ENCODE assay signal across 24 cellular contexts in the genomic region with DNA sequence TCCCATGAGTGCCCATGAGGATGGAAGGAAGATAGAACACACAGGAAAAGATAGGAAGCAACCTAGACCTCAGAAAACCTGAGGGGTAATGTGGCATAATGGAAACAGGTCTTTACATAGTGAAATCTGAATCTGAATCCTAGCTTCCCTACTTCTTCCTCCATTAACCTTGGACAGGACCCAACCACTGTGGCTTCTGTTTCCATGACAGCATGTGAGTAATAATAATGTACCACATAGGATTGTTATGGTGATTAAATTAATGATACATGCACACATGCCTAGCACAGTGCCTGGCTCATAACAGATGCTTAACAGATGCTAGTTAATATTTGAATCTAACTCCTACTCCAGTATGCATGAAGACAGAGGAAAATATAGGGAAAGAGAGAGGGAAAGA. TPM values are rescaled to one million over a fixed set of nuclear protein-coding genes. Genes with fewer than 3 reads are reported as not detected.
DNase-seq lines count a peak whose midpoint lies in the region; ATAC-seq, FAIRE-seq and TF ChIP-seq lines count a peak whose summit lies in the region.
"Had no signal": no experiment of that assay in that cellular context is flagged by ENCODE, and none has a peak within 500 bp of the region (broad histone marks: within the 10 kb centered on the region; RNA-seq: fewer than 3 reads in every experiment).

No MANE protein-coding gene starts in this region.

- H3K9me3 Mint-ChIP-seq in activated CD4-positive, alpha-beta memory T cell treated with anti-CD3 and anti-CD28 coated beads, Interleukin-2, amount 10 ng/mL, durations not matched to agents 7 days and 5 days: no peaks in the 10 kb centered on the region

- no peaks in the 10 kb centered on the region for H4K20me1 ChIP-seq in GM23248 (ENCODE audit: insufficient read depth)
- H4K20me1 ChIP-seq: BLaER1 had no signal

- peak overlapping the region; percentile 60 for H3K27ac Mint-ChIP-seq in activated CD4-positive, alpha-beta memory T cell treated with anti-CD3 and anti-CD28 coated beads, Interleukin-2, amount 10 ng/mL, durations not matched to agents 7 days and 5 days

- POLR2A ChIA-PET in activated CD4-positive, alpha-beta memory T cell treated with anti-CD3 and anti-CD28 coated beads, Interleukin-2, amount 10 ng/mL, durations not matched to agents 7 days and 5 days (lab: Charles Lee): interaction anchor here (12.2 kb wide), 1 partner anchor 9 kb away, joined by 192 read pairs; the partner anchor contains the start of gene TTC9

- no peaks in the 10 kb centered on the region for H3K9me2 ChIP-seq in GM23248 (ENCODE audit: insufficient read depth)

- no peak overlapping the region for H3K4me2 ChIP-seq in GM23248 (ENCODE audit: unreplicated experiment)

- no peaks in the 10 kb centered on the region for H3K9me3 ChIP-seq in GM23248 (ENCODE audit: low read depth)
- H3K9me3 ChIP-seq: BLaER1, neutrophil had no signal

- H3K4me3 Mint-ChIP-seq in activated CD4-positive, alpha-beta memory T cell treated with anti-CD3 and anti-CD28 coated beads, Interleukin-2, amount 10 ng/mL, durations not matched to agents 7 days and 5 days: no peak overlapping the region

- peak; percentile 75 for ATAC-seq in foreskin keratinocyte
- ATAC-seq: HepG2 had no signal

- TF ChIP-seq CTCF in foreskin keratinocyte (conservative IDR thresholded peaks at IDR 0.05): no peak

- peaks cover 77% of the 10 kb centered on the region for H3K4me1 Mint-ChIP-seq in activated CD4-positive, alpha-beta memory T cell treated with anti-CD3 and anti-CD28 coated beads, Interleukin-2, amount 10 ng/mL, durations not matched to agents 7 days and 5 days

- H3K9ac ChIP-seq in GM23248: no peak overlapping the region
- H3K9ac ChIP-seq: BLaER1 had no signal

- H3F3A ChIP-seq in GM23248 (ENCODE audit: insufficient read depth): no peaks in the 10 kb centered on the region

- H3K27me3 ChIP-seq in GM23248 (replicated peaks; ENCODE audit: insufficient read depth): peaks cover 45% of the 10 kb centered on the region
- no peaks in the 10 kb centered on the region for H3K27me3 ChIP-seq in foreskin keratinocyte
- H3K27me3 ChIP-seq: BLaER1 had no signal

- peaks cover 66% of the 10 kb centered on the region for H3K36me3 Mint-ChIP-seq in activated CD4-positive, alpha-beta memory T cell treated with anti-CD3 and anti-CD28 coated beads, Interleukin-2, amount 10 ng/mL, durations not matched to agents 7 days and 5 days (ENCODE audit: low read depth)

- peak; percentile 15 for DNase-seq in DMS 273 (lab: John Stamatoyannopoulos, UW; ENCODE audit: unreplicated experiment)
- no peak for DNase-seq in DMS 273 treated with DMSO at 0.1 percent for 48 hours (lab: John Stamatoyannopoulos, UW)
- peak; percentile 23 for DNase-seq in GM23248
- no peak for DNase-seq in activated CD4-positive, alpha-beta memory T cell treated with anti-CD3 and anti-CD28 coated beads, Interleukin-2, amount 10 ng/mL, durations not matched to agents 7 days and 5 days
- peak in 1 of 2 donors; percentile 18 for DNase-seq in foreskin keratinocyte
- no peak for DNase-seq in GM19239 (ENCODE audit: insufficient read length, low spot score)
- no peak for DNase-seq in NCI-H1105 treated with DMSO at 0.1 percent for 48 hours (lab: John Stamatoyannopoulos, UW)
- no peak for DNase-seq in cortex of kidney (lab: John Stamatoyannopoulos, UW)
- DNase-seq: activated CD8-positive, alpha-beta memory T cell treated with anti-CD3 and anti-CD28 coated beads, Interleukin-2, amount 50 U/mL, for 4 hours; amygdala; DND-41; HCEC 1CT; head of caudate nucleus; NCI-H2029 treated with DMSO at 0.1 percent for 48 hours; NCI-H524; OCI-M1; stimulated activated CD4-positive, alpha-beta T cell treated with anti-CD3 and anti-CD28 coated beads, Interleukin-4, amount 100 ng/mL, for 1 hour; stimulated activated CD8-positive, alpha-beta memory T cell treated with anti-CD3 and anti-CD28 coated beads, Interleukin-4, amount 100 ng/mL, for 48 hours; trophoblast cell had no signal

- H3K27ac ChIP-seq in GM23248 (no peak overlapping the region), foreskin keratinocyte (no peak overlapping the region)
- H3K27ac ChIP-seq: 22Rv1, neutrophil had no signal

- no peaks in the 10 kb centered on the region for H3K27me3 Mint-ChIP-seq in activated CD4-positive, alpha-beta memory T cell treated with anti-CD3 and anti-CD28 coated beads, Interleukin-2, amount 10 ng/mL, durations not matched to agents 7 days and 5 days

- CTCF ChIA-PET in activated CD4-positive, alpha-beta memory T cell treated with anti-CD3 and anti-CD28 coated beads, Interleukin-2, amount 10 ng/mL, durations not matched to agents 7 days and 5 days (lab: Charles Lee): interaction anchor here (1.4 kb wide), 1 partner anchor 8 kb away, joined by 3 read pairs; no protein-coding TSS in a partner anchor

- no peak overlapping the region for H3K4me3 ChIP-seq in GM23248
- H3K4me3 ChIP-seq: BLaER1 had no signal

- H3K4me1 ChIP-seq in GM23248 (ENCODE audit: insufficient read depth) (no peaks in the 10 kb centered on the region), foreskin keratinocyte (no peaks in the 10 kb centered on the region)

- H3K79me2 ChIP-seq in GM23248 (ENCODE audit: insufficient read depth): no peaks in the 10 kb centered on the region

- FAIRE-seq in GM19239 (lab: Jason Lieb, UNC): no peak
- FAIRE-seq: HepG2, keratinocyte had no signal

- no peaks in the 10 kb centered on the region for H3K36me3 ChIP-seq in GM23248 (ENCODE audit: low read depth)
- H3K36me3 ChIP-seq: BLaER1, neutrophil had no signal

- H2AFZ ChIP-seq in GM23248: no peak overlapping the region

- in situ Hi-C loops in GM23248 (cut with MboI): no loop called here

RNA-seq across cellular contexts. Expression of gene TTC9, which starts 11.2 kb away (rescaled TPM):
- not detected in 2 replicates for total RNA-seq in GM23248 (2014; rRNA removed; shearing (Covaris generic))
- not detected in 2 replicates for polyA plus RNA-seq in GM23248 (2016; fragmentation: Nextera tagmentation; extraction: Ambion mirVana)
- total RNA-seq in activated CD4-positive, alpha-beta memory T cell treated with anti-CD3 and anti-CD28 coated beads, Interleukin-2, amount 10 ng/mL, durations not matched to agents 7 days and 5 days: 10 to 100 TPM; 14.1 to 14.7 TPM
- 0.28 and 0.95 TPM in 2 replicates for total RNA-seq in foreskin keratinocyte
- polyA plus RNA-seq in foreskin keratinocyte: 0.29 and 0.75 TPM in 2 replicates

RNA-seq across cellular contexts. Expression of gene MED6, which starts 52.4 kb away (rescaled TPM):
- total RNA-seq in GM23248 (2014; rRNA removed; shearing (Covaris generic)): 20.5 and 26.1 TPM in 2 replicates
- polyA plus RNA-seq in GM23248 (2016; fragmentation: Nextera tagmentation; extraction: Ambion mirVana) (29.4 and 31.6 TPM in 2 replicates), foreskin keratinocyte (29.5 and 33.4 TPM in 2 replicates)
- 10 to 100 TPM; 45.5 to 47.9 TPM for total RNA-seq in activated CD4-positive, alpha-beta memory T cell treated with anti-CD3 and anti-CD28 coated beads, Interleukin-2, amount 10 ng/mL, durations not matched to agents 7 days and 5 days
- total RNA-seq in foreskin keratinocyte: 28.7 and 29.0 TPM in 2 replicates

Comparison
In these comparisons a context has a peak if more than half of its experiments do, and no peak if none do; other contexts are left out.
1. DNase-seq: peak in DMS 273 (single experiment) and GM23248 (single experiment); none in DMS 273 treated with DMSO at 0.1 percent for 48 hours (single experiment), activated CD4-positive, alpha-beta memory T cell treated with anti-CD3 and anti-CD28 coated beads, Interleukin-2, amount 10 ng/mL, durations not matched to agents 7 days and 5 days (single experiment), GM19239 (single experiment), NCI-H1105 treated with DMSO at 0.1 percent for 48 hours (single experiment) and cortex of kidney (single experiment).